8 cellular contexts compared by ENCODE assay signal in genomic region chr20:47358052-47358671, GRCh38. TPM values are rescaled to one million over a fixed set of nuclear protein-coding genes. Genes with fewer than 3 reads are reported as not detected.
A peak's percentile ranks its signal among the peaks of the same experiment; 100 is the strongest.
DNase-seq lines count a peak whose midpoint lies in the region; ATAC-seq and TF ChIP-seq lines count a peak whose summit lies in the region.

No MANE protein-coding gene starts in this region.

- peaks cover 0 to 3% (median 0%) of the 10 kb centered on the region in 5 experiments for H3K9me3 Mint-ChIP-seq in brain

- intact Hi-C loops in cardiac septum (cut with DNase I), result loop anchor here (5.0 kb wide), 1 partner anchor 81 kb away; no protein-coding TSS in a partner anchor
- intact Hi-C loops in aorta (cut with DNase I), result loop anchor here (2.0 to 5.0 kb wide), 2 partner anchors 39 to 41 kb away; no protein-coding TSS in a partner anchor

- H3K36me3 ChIP-seq in right atrium auricular region, result no peaks in the 10 kb centered on the region
- peaks cover 14% of the 10 kb centered on the region for H3K36me3 ChIP-seq in mesodermal cell (ENCODE audit: control insufficient read depth, insufficient read depth, low read length)
- H3K36me3 ChIP-seq in aorta (ENCODE audit: control insufficient read depth in 1 of 2, insufficient read depth in 2 of 2, low read length in 1 of 2), result no peaks in the 10 kb centered on the region

- no peak overlapping the region for H3K4me3 ChIP-seq in right atrium auricular region
- peak overlapping the region; percentile 14 for H3K4me3 ChIP-seq in mesodermal cell (ENCODE audit: extremely low read depth, insufficient read depth, low read length, poor library complexity, severe bottlenecking)
- no peak overlapping the region for H3K4me3 ChIP-seq in aorta (ENCODE audit: low read length in 2 of 2)

- H3K4me1 Mint-ChIP-seq in brain, result no peaks in the 10 kb centered on the region

- DNase-seq in right atrium auricular region (ENCODE audit: low spot score), result no peak
- DNase-seq in cardiac septum (ENCODE audit: low spot score), result no peak
- DNase-seq in aorta, result no peak
- DNase-seq in NCI-H2196 (lab: John Stamatoyannopoulos, UW; ENCODE audit: unreplicated experiment), result no peak
- DNase-seq in AG08395 (ENCODE audit: low spot score), result no peak

- no peak overlapping the region for H3K27ac Mint-ChIP-seq in brain

- peaks cover 7% of the 10 kb centered on the region for H3K27me3 Mint-ChIP-seq in brain

- TF ChIP-seq CTCF in right atrium auricular region (IDR thresholded peaks at IDR 0.05) (no peak), brain (conservative IDR thresholded peaks at IDR 0.05) (no peak)

- H3K4me1 ChIP-seq in right atrium auricular region, result peaks cover 0 to 93% of the 10 kb centered on the region in 2 donors
- H3K4me1 ChIP-seq in mesodermal cell (ENCODE audit: control insufficient read depth, insufficient read depth, low read length, poor library complexity, severe bottlenecking), result peaks cover 54% of the 10 kb centered on the region
- H3K4me1 ChIP-seq in aorta (ENCODE audit: control insufficient read depth in 1 of 2, insufficient read depth in 2 of 2, low read length in 2 of 2), result peaks cover 5 to 12% of the 10 kb centered on the region in 2 donors

- peak overlapping the region; percentile 97 to 99 for H3K27ac ChIP-seq in right atrium auricular region
- peak overlapping the region; percentile 100 for H3K27ac ChIP-seq in mesodermal cell (ENCODE audit: low read depth, low read length, severe bottlenecking)
- peak overlapping the region; percentile 86 to 97 for H3K27ac ChIP-seq in aorta (ENCODE audit: low read depth in 1 of 2, low read length in 2 of 2)

- WGBS in mesodermal cell (ENCODE audit: insufficient coverage in 2 of 2), 2 experiments, result 33 to 51% methylated on average over 9 to 13 of the region's 14 CpGs
- WGBS in aorta, 2 donors, result 13 to 18% methylated on average over 14 of the region's 14 CpGs

- no peaks in the 10 kb centered on the region for H3K36me3 Mint-ChIP-seq in brain

- H3K27me3 ChIP-seq in right atrium auricular region (no peaks in the 10 kb centered on the region), aorta (ENCODE audit: control insufficient read depth in 1 of 2, insufficient read depth in 2 of 2, low read length in 1 of 2) (no peaks in the 10 kb centered on the region)

- H3K9me3 ChIP-seq in right atrium auricular region (no peaks in the 10 kb centered on the region), mesodermal cell (ENCODE audit: control insufficient read depth, low read length) (no peaks in the 10 kb centered on the region), aorta (ENCODE audit: control insufficient read depth, low read length) (no peaks in the 10 kb centered on the region)

- peak overlapping the region in 3 of 5 experiments; percentile 64 to 82 (median 72) for H3K4me3 Mint-ChIP-seq in brain

- ATAC-seq in aorta (ENCODE audit: low FRiP score), result no peak
- no peak for ATAC-seq in GM18907 (IDR thresholded peaks at IDR 0.05; ENCODE audit: unreplicated experiment)

RNA-seq across cellular contexts. Expression of gene ZMYND8, which starts 1.7 kb away (rescaled TPM):
- total RNA-seq in right atrium auricular region (10 to 100 TPM; 22.0 to 35.3 TPM), cardiac septum (25.7 TPM), aorta (10 to 100 TPM; 19.1 to 27.4 TPM)
- polyA plus RNA-seq in brain (ENCODE audit: insufficient read depth, low read depth, low replicate concordance) (29.9 TPM), aorta (1 to 10 TPM; 4.5 to 9.1 TPM)
- 58.2 TPM for polyA plus RNA-seq in mesodermal cell (2013, experiment 1 of 2)
- 55.0 TPM for polyA plus RNA-seq in mesodermal cell (2013, experiment 2 of 2)
